ENCODE assay signal across 8 cellular contexts in the genomic region with DNA sequence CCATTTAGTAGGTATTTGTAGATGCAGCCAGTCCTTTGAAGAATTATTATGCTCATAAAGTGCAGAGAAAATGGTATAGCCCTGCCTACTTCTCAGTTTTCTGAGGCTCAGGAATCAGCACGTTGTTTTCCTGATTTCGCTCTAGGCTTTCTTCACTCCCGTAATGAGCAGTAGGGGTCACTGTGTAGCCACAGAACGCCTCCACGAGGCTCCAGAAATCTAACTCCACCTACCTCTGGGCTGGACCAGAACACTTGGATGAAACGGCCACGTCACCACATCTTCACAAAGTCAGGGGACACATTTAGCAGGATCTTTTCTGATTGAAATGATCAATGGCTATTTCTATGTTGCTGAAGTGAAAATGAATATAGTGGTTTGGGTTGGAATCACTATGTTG. TPM values are rescaled to one million over a fixed set of nuclear protein-coding genes. Genes with fewer than 3 reads are reported as not detected.
DNase-seq lines count a peak whose midpoint lies in the region; ATAC-seq and TF ChIP-seq lines count a peak whose summit lies in the region.

No MANE protein-coding gene starts in this region.

- H3K9me3 Mint-ChIP-seq in Caco-2 (ENCODE audit: unreplicated experiment) = no peaks in the 10 kb centered on the region

- H3K4me1 ChIP-seq in Caco-2 = peaks cover 11% of the 10 kb centered on the region; the same call in 1 of the 2 replicates
- H3K4me1 ChIP-seq in gastrocnemius medialis = no peaks in the 10 kb centered on the region

- DNase-seq in Caco-2 = peak; percentile 75 to 82
- DNase-seq in NCI-H1694 treated with DMSO at 0.1 percent for 48 hours (lab: John Stamatoyannopoulos, UW) = peak; percentile 66
- peak in 2 of 3 donors; percentile 26 to 32 for DNase-seq in T-helper 17 cell
- peak; percentile 90 for DNase-seq in astrocyte of the hippocampus (ENCODE audit: low read depth, low spot score)
- DNase-seq in hepatic stellate cell (ENCODE audit: low spot score) = peak; percentile 90
- peak; percentile 23 to 33 for DNase-seq in gastrocnemius medialis

- no peaks in the 10 kb centered on the region for H3K27me3 Mint-ChIP-seq in Caco-2 (ENCODE audit: insufficient read depth, unreplicated experiment)
- H3K27me3 Mint-ChIP-seq in T-helper 17 cell = peaks cover 29% of the 10 kb centered on the region

- POLR2A ChIA-PET in Caco-2 (lab: Charles Lee) = no interaction called here

- H3K36me3 ChIP-seq in Caco-2 (ENCODE audit: control insufficient read depth, insufficient read depth, low read length) (no peaks in the 10 kb centered on the region), gastrocnemius medialis (no peaks in the 10 kb centered on the region)

- no peak for TF ChIP-seq POLR2A in gastrocnemius medialis (IDR thresholded peaks at IDR 0.05)

- intact Hi-C loops in Caco-2 (cut with micrococcal nuclease; ENCODE audit: unreplicated experiment) = loop anchor here (1.0 to 5.0 kb wide), 6 partner anchors 12 to 610 kb away; no protein-coding TSS in a partner anchor
- intact Hi-C loops in gastrocnemius medialis (cut with DNase I; ENCODE audit: low total_unique reads) = loop anchor here (1.0 to 5.0 kb wide), 3 partner anchors 52 to 608 kb away; no protein-coding TSS in a partner anchor

- H3K27me3 ChIP-seq in Caco-2 (replicated peaks; ENCODE audit: control insufficient read depth, insufficient read depth, low read length) (no peaks in the 10 kb centered on the region), gastrocnemius medialis (peaks cover 0 to 8% (median 6%) of the 10 kb centered on the region in 3 donors)

- in situ Hi-C loops in gastrocnemius medialis (cut with MboI; ENCODE audit: low sequenced_read_pairs in 4 of 4) = loop anchor here in 3 of 4 donors (5.0 to 10.0 kb wide), 3 partner anchors 150 to 453 kb away; no protein-coding TSS in a partner anchor

- H3K27ac Mint-ChIP-seq in Caco-2 (ENCODE audit: unreplicated experiment) = no peak overlapping the region
- no peak overlapping the region for H3K27ac Mint-ChIP-seq in T-helper 17 cell

- H3K36me3 Mint-ChIP-seq in Caco-2 (ENCODE audit: insufficient read depth, unreplicated experiment) = no peaks in the 10 kb centered on the region
- H3K36me3 Mint-ChIP-seq in T-helper 17 cell (ENCODE audit: low read depth) = no peaks in the 10 kb centered on the region

- CTCF ChIA-PET in Caco-2 (lab: Charles Lee) = interaction anchor here (0.8 to 3.4 kb wide), 3 partner anchors 12 to 452 kb away, joined by 3 to 57 read pairs (median 19); partner anchors contain the start of gene LNX2

- TF ChIP-seq CTCF in Caco-2 (IDR thresholded peaks at IDR 0.05; ENCODE audit: insufficient read depth in 1 of 2, low read depth in 1 of 2, low read length in 1 of 2, severe bottlenecking in 1 of 2, unreplicated experiment in 1 of 2) (peak; percentile 61 to 90), gastrocnemius medialis (IDR thresholded peaks at IDR 0.05 in 4 of 5, conservative IDR thresholded peaks at IDR 0.05 in 1 of 5) (peak; percentile 35 to 76 (median 54))

- H3K4me1 Mint-ChIP-seq in Caco-2 (ENCODE audit: low read depth, unreplicated experiment) (peaks cover 23% of the 10 kb centered on the region), T-helper 17 cell (peaks cover 3% of the 10 kb centered on the region)

- H3K9me3 ChIP-seq in Caco-2 (no peaks in the 10 kb centered on the region), T-helper 17 cell (ENCODE audit: control insufficient read depth, low read length, poor library complexity, severe bottlenecking) (no peaks in the 10 kb centered on the region), gastrocnemius medialis (no peaks in the 10 kb centered on the region)

- H3K27ac ChIP-seq in gastrocnemius medialis = no peak overlapping the region

- no TSS peak for BruUV-seq in Caco-2 (replicated peaks; lab: Mats Ljungman, UMichigan)

- no peak overlapping the region for H3K4me3 ChIP-seq in Caco-2 (ENCODE audit: low read depth, low read length)
- no peak overlapping the region for H3K4me3 ChIP-seq in gastrocnemius medialis

- H3K4me3 Mint-ChIP-seq in Caco-2 (ENCODE audit: unreplicated experiment) (no peak overlapping the region), T-helper 17 cell (no peak overlapping the region)

- peak; percentile 71 for ATAC-seq in GM21619 (IDR thresholded peaks at IDR 0.05; ENCODE audit: unreplicated experiment)
- peak; percentile 91 for ATAC-seq in T-helper 17 cell
- peak; percentile 88 to 94 for ATAC-seq in gastrocnemius medialis
- no peak for ATAC-seq in HG03571 (IDR thresholded peaks at IDR 0.05; ENCODE audit: unreplicated experiment)

RNA-seq across cellular contexts. Expression of gene GTF3A, which starts 49.8 kb away (rescaled TPM):
- total RNA-seq in Caco-2 (2022) = 132 and 141 TPM in 2 replicates
- total RNA-seq in T-helper 17 cell = 100 to 1,000 TPM; 164 to 171 TPM
- total RNA-seq in gastrocnemius medialis = 100 to 1,000 TPM; 179 to 304 (median 242) TPM

Comparison
In these comparisons a context has a peak if more than half of its experiments do, and no peak if none do; other contexts are left out.
1. DNase-seq: peak in every context shown above with its lines; median percentile 90 in astrocyte of the hippocampus; 90 in hepatic stellate cell; 78 in Caco-2; 66 in NCI-H1694 treated with DMSO at 0.1 percent for 48 hours; 29 in T-helper 17 cell; 28 in gastrocnemius medialis.